8 cellular contexts compared by ENCODE assay signal in the genomic region with DNA sequence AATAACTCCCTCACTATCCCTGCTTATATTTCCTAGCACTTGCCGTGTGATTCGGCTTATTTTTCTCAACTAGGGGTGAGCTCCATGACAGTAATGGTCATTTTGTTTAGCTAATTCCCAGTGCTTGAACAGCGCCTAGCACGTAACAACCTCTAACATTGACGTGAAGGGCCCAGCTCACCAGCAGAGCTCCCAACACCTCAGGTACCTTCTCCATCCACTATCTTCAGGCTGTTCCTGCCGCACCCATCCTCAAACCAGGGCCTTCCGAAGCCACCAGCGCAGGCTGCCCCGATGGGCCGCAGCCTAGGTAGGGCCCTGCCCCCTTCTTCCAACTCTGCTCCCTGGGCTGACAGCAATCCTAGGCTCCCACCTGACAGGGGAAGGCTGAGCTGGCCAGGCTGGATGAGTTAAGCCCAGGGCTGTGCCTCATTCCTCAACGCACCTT. TPM values are rescaled to one million over a fixed set of nuclear protein-coding genes. Genes with fewer than 3 reads are reported as not detected.
A peak's percentile ranks its signal among the peaks of the same experiment; 100 is the strongest.
DNase-seq lines count a peak whose midpoint lies in the region; ATAC-seq and TF ChIP-seq lines count a peak whose summit lies in the region.

No MANE protein-coding gene starts in this region.

- H2BK15ac ChIP-seq in mesendoderm (replicated peaks; ENCODE audit: low read depth) = no peak overlapping the region

- peak overlapping the region; percentile 69 for H3K27ac ChIP-seq in mesendoderm (ENCODE audit: low read depth, low read length)
- H3K27ac ChIP-seq in vagina = peak overlapping the region; percentile 73

- H3K4me3 ChIP-seq in NT2/D1 (ENCODE audit: insufficient read length, low read depth) (peak overlapping the region; percentile 99), mesendoderm (ENCODE audit: low read length) (peak overlapping the region; percentile 93), vagina (peak overlapping the region; percentile 88)

- H3K23ac ChIP-seq in mesendoderm (ENCODE audit: low read length) = no peak overlapping the region

- no peaks in the 10 kb centered on the region for H3K9me3 ChIP-seq in NT2/D1 (ENCODE audit: insufficient read depth, low read length)
- H3K9me3 ChIP-seq in vagina = no peaks in the 10 kb centered on the region

- WGBS in mesendoderm (ENCODE audit: extremely low coverage, insufficient coverage, low lambda C conversion rate) = no CpG with 5 or more reads among the region's 11 CpGs

- no peak overlapping the region for H2AK5ac ChIP-seq in mesendoderm (ENCODE audit: low read length)

- H3K18ac ChIP-seq in mesendoderm (ENCODE audit: low read length) = no peak overlapping the region

- peak overlapping the region; percentile 96 for H3K56ac ChIP-seq in mesendoderm (ENCODE audit: low read length)

- peaks cover 20% of the 10 kb centered on the region for H3K79me1 ChIP-seq in mesendoderm (ENCODE audit: low read length)

- H4K8ac ChIP-seq in mesendoderm (ENCODE audit: low read depth, low read length) = no peak overlapping the region

- H4K5ac ChIP-seq in mesendoderm (ENCODE audit: low read length) = no peak overlapping the region

- H2BK5ac ChIP-seq in mesendoderm (ENCODE audit: low read length) = no peak overlapping the region

- intact Hi-C loops in vagina (cut with DNase I) = no loop called here

- TF ChIP-seq POLR2A in vagina (IDR thresholded peaks at IDR 0.05) = no peak

- H3K36me3 ChIP-seq in NT2/D1 (ENCODE audit: insufficient read depth, insufficient read length, low read length) = peaks cover 40% of the 10 kb centered on the region
- H3K36me3 ChIP-seq in mesendoderm (ENCODE audit: control insufficient read depth, insufficient read depth, low read length) = peaks cover 27% of the 10 kb centered on the region
- peaks cover 0 to 30% of the 10 kb centered on the region in 2 donors for H3K36me3 ChIP-seq in vagina

- peaks cover 35% of the 10 kb centered on the region for H3K79me2 ChIP-seq in mesendoderm (ENCODE audit: control insufficient read depth, insufficient read depth, low read length)

- H3K4ac ChIP-seq in mesendoderm (ENCODE audit: low read depth, low read length) = no peak overlapping the region

- no peak for ATAC-seq in GM19455 (IDR thresholded peaks at IDR 0.05; ENCODE audit: unreplicated experiment)

- no peak for TF ChIP-seq CTCF in vagina (IDR thresholded peaks at IDR 0.05)

- peak; percentile 55 for DNase-seq in D341Med (ENCODE audit: low spot score)
- no peak for DNase-seq in NT2/D1 (ENCODE audit: low read depth, low spot score)
- peak; percentile 39 for DNase-seq in dermis blood vessel endothelial cell
- peak; percentile 48 for DNase-seq in mesendoderm
- no peak for DNase-seq in vagina (ENCODE audit: extremely low spot score in 2 of 2)
- no peak for DNase-seq in HUDEP-2 (lab: John Stamatoyannopoulos, UW; ENCODE audit: unreplicated experiment in 76 of 76)
- no peak for DNase-seq in NCI-H82 treated with DMSO at 0.1 percent for 48 hours (lab: John Stamatoyannopoulos, UW; ENCODE audit: unreplicated experiment)

- H3K4me2 ChIP-seq in mesendoderm (ENCODE audit: low read length) = peak overlapping the region; percentile 51

- H3K4me1 ChIP-seq in NT2/D1 (ENCODE audit: insufficient read depth, insufficient read length) (peaks cover 9% of the 10 kb centered on the region), mesendoderm (ENCODE audit: control insufficient read depth, low read depth, low read length) (peaks cover 16% of the 10 kb centered on the region), vagina (peaks cover 41% of the 10 kb centered on the region)

- H3K27me3 ChIP-seq in NT2/D1 (ENCODE audit: insufficient read depth, insufficient read length) = no peaks in the 10 kb centered on the region
- no peaks in the 10 kb centered on the region for H3K27me3 ChIP-seq in mesendoderm (ENCODE audit: insufficient read depth, low read length, poor library complexity)
- H3K27me3 ChIP-seq in vagina = no peaks in the 10 kb centered on the region

- H2BK120ac ChIP-seq in mesendoderm (ENCODE audit: low read depth, low read length) = no peak overlapping the region

- H3K9ac ChIP-seq in NT2/D1 (ENCODE audit: insufficient read length, low read depth) (peak overlapping the region; percentile 85), mesendoderm (ENCODE audit: low read length) (peak overlapping the region; percentile 95)

RNA-seq across cellular contexts. Expression of a gene that starts 0.8 kb away (rescaled TPM):
- 931 and 1,215 TPM in 2 replicates for total RNA-seq in dermis blood vessel endothelial cell
- polyA plus RNA-seq in mesendoderm (2013, experiment 1 of 2) = 4,887 TPM
- 4,912 TPM for polyA plus RNA-seq in mesendoderm (2013, experiment 2 of 2)
- total RNA-seq in vagina = 1,829 TPM

Comparison
In these comparisons a context has a peak if more than half of its experiments do, and no peak if none do; other contexts are left out.
1. DNase-seq: peak in D341Med (single experiment), dermis blood vessel endothelial cell (single experiment) and mesendoderm (single experiment); none in NT2/D1 (single experiment), vagina (0 of 2), HUDEP-2 (0 of 76) and NCI-H82 treated with DMSO at 0.1 percent for 48 hours (single experiment).
2. Peak in every context shown above with its lines, with median percentiles within 50 percentile points of each other: H3K4me3 ChIP-seq.